Comparison of ENCODE assay signal across 8 cellular contexts in genomic region chr14:91911474-91912032, GRCh38. TPM values are rescaled to one million over a fixed set of nuclear protein-coding genes. Genes with fewer than 3 reads are reported as not detected.
A peak's percentile ranks its signal among the peaks of the same experiment; 100 is the strongest.
DNase-seq lines count a peak whose midpoint lies in the region; ATAC-seq and TF ChIP-seq lines count a peak whose summit lies in the region.

No MANE protein-coding gene starts in this region.

- H3K27me3 Mint-ChIP-seq in brain = no peaks in the 10 kb centered on the region

- peaks cover 11% of the 10 kb centered on the region for H3K36me3 Mint-ChIP-seq in brain

- no peak overlapping the region for H3K4me3 Mint-ChIP-seq in brain

- H3K27ac Mint-ChIP-seq in brain = no peak overlapping the region

- ATAC-seq in GM18868 (IDR thresholded peaks at IDR 0.05; ENCODE audit: unreplicated experiment) = peak; percentile 84
- ATAC-seq in left colon = peak; percentile 97
- no peak for ATAC-seq in HG03139 (IDR thresholded peaks at IDR 0.05; ENCODE audit: unreplicated experiment)

- H3K4me1 Mint-ChIP-seq in brain = peaks cover 6% of the 10 kb centered on the region

- peaks cover 1 to 15% (median 7%) of the 10 kb centered on the region in 5 experiments for H3K9me3 Mint-ChIP-seq in brain

- intact Hi-C loops in left colon (cut with DNase I, micrococcal nuclease) = no loop called here

- DNase-seq in AG09319 (ENCODE audit: extremely low read depth, low read depth) (no peak), M059J (ENCODE audit: low read depth) (peak; percentile 34), SW480 (ENCODE audit: low spot score) (peak; percentile 70), left colon (no peak)
- peak; percentile 45 for DNase-seq in stimulated activated CD8-positive, alpha-beta memory T cell treated with anti-CD3 and anti-CD28 coated beads, Interleukin-4, amount 100 ng/mL, for 48 hours

- TF ChIP-seq CTCF in AG09319 (IDR thresholded peaks at IDR 0.05; ENCODE audit: low read depth, low read length) (peak; percentile 51), brain (conservative IDR thresholded peaks at IDR 0.05) (peak; percentile 50 to 71)

RNA-seq across cellular contexts. Expression of gene FBLN5, which starts 35.9 kb away (rescaled TPM):
- total RNA-seq in M059J (2014; rRNA removed; shearing (Covaris generic)) = not detected in 2 replicates
- 10.2 TPM for polyA plus RNA-seq in brain (ENCODE audit: insufficient read depth, low read depth, low replicate concordance)
- total RNA-seq in left colon = 10 to 100 TPM; 13.2 to 27.6 TPM

RNA-seq across cellular contexts. Expression of gene TC2N, which starts 44.2 kb away (rescaled TPM):
- not detected in 2 replicates for total RNA-seq in M059J (2014; rRNA removed; shearing (Covaris generic))
- 0.20 TPM for polyA plus RNA-seq in brain (ENCODE audit: insufficient read depth, low read depth, low replicate concordance)
- total RNA-seq in left colon = 10 to 100 TPM; 65.2 to 97.2 TPM

Comparison
In these comparisons a context has a peak if more than half of its experiments do, and no peak if none do; other contexts are left out.
1. DNase-seq: peak in M059J (single experiment), SW480 (single experiment) and stimulated activated CD8-positive, alpha-beta memory T cell treated with anti-CD3 and anti-CD28 coated beads, Interleukin-4, amount 100 ng/mL, for 48 hours (single experiment); none in AG09319 (single experiment) and left colon (0 of 2).
2. RNA of gene FBLN5, which starts 35.9 kb away (total RNA-seq): 13.2 to 27.6 TPM in left colon; not detected in M059J; every median in the first group is over 10 times any median in the second.
3. RNA of gene TC2N, which starts 44.2 kb away (total RNA-seq): 65.2 to 97.2 TPM in left colon; not detected in M059J; every median in the first group is over 10 times any median in the second.